ENCODE assay signal across 11 cellular contexts in the genomic region with DNA sequence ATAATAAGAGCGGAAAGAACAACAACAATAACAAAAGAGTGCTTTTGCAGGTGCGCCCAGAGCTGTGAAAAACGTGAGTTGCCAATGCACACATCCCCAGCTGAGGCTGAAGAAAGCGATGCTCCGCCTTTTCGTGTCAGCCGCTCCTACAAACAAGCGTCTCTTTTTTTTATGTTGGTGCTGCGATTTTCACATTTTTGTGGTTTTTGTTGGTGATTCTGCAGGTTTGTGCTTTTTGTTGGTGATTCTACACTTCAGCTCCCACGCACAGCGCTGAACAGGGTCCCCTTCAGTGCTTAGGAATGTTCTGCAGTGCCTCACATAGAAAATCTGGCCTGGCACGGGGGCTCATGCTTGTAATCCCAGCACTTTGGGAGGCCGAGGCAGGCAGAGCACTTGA. TPM values are rescaled to one million over a fixed set of nuclear protein-coding genes. Genes with fewer than 3 reads are reported as not detected.
DNase-seq lines count a peak whose midpoint lies in the region; ATAC-seq, FAIRE-seq and TF ChIP-seq lines count a peak whose summit lies in the region.
"Had no signal": no experiment of that assay in that cellular context is flagged by ENCODE, and none has a peak within 500 bp of the region (broad histone marks: within the 10 kb centered on the region; RNA-seq: fewer than 3 reads in every experiment).

No MANE protein-coding gene starts in this region.

- FAIRE-seq in H54 (lab: Jason Lieb, UNC) = no peak

- no peak for ATAC-seq in HG03432 (IDR thresholded peaks at IDR 0.05; ENCODE audit: unreplicated experiment)
- no peak for ATAC-seq in HG02981 (IDR thresholded peaks at IDR 0.05; ENCODE audit: unreplicated experiment)

- TF ChIP-seq POLR2A in H54 (IDR thresholded peaks at IDR 0.05; ENCODE audit: low read depth, low read length) = no peak

- peak; percentile 92 for DNase-seq in EH (ENCODE audit: low read depth)
- DNase-seq in RPMI7951 (ENCODE audit: low read depth) = peak; percentile 66
- peak; percentile 73 for DNase-seq in fibroblast of peridontal ligament (ENCODE audit: extremely low read depth)
- DNase-seq in renal cortical epithelial cell (ENCODE audit: low read depth) = peak; percentile 77
- no peak for DNase-seq in H54 (ENCODE audit: insufficient read length, low spot score)
- no peak for DNase-seq in activated CD4-positive, alpha-beta T cell treated with anti-CD3 and anti-CD28 coated beads for 4 hours
- DNase-seq: activated CD4-positive, alpha-beta T cell treated with anti-CD3 and anti-CD28 coated beads, Interleukin-2, amount 50 U/mL, for 4 hours; DMS 273 treated with DMSO at 0.1 percent for 48 hours; effector memory CD4-positive, alpha-beta T cell had no signal

RNA-seq across cellular contexts. Expression of gene SBK3, which starts 7.3 kb away (rescaled TPM):
- 0.24 TPM in 1 of 2 replicates, not detected in the other for total RNA-seq in RPMI7951 (2014; rRNA removed; shearing (Covaris generic))
- total RNA-seq in renal cortical epithelial cell = not detected in 2 replicates

RNA-seq across cellular contexts. Expression of gene SBK2, which starts 15.7 kb away (rescaled TPM):
- total RNA-seq in RPMI7951 (2014; rRNA removed; shearing (Covaris generic)) = not detected in 2 replicates
- 2.1 TPM in 1 of 2 replicates, not detected in the other for total RNA-seq in renal cortical epithelial cell

RNA-seq across cellular contexts. Expression of gene ZNF579, which starts 28.0 kb away (rescaled TPM):
- total RNA-seq in RPMI7951 (2014; rRNA removed; shearing (Covaris generic)) = 1.3 and 2.4 TPM in 2 replicates
- total RNA-seq in renal cortical epithelial cell = 3.1 and 12.4 TPM in 2 replicates

RNA-seq across cellular contexts. Expression of gene FIZ1, which starts 46.7 kb away (rescaled TPM):
- total RNA-seq in RPMI7951 (2014; rRNA removed; shearing (Covaris generic)) = 2.4 and 3.0 TPM in 2 replicates
- total RNA-seq in renal cortical epithelial cell = 4.2 and 7.4 TPM in 2 replicates

RNA-seq across cellular contexts. Expression of gene ZNF524, which starts 47.5 kb away (rescaled TPM):
- 14.7 and 16.9 TPM in 2 replicates for total RNA-seq in RPMI7951 (2014; rRNA removed; shearing (Covaris generic))
- 8.3 and 9.3 TPM in 2 replicates for total RNA-seq in renal cortical epithelial cell

Comparison
In these comparisons a context has a peak if more than half of its experiments do, and no peak if none do; other contexts are left out.
1. DNase-seq: peak in EH (single experiment), RPMI7951 (single experiment), fibroblast of peridontal ligament (single experiment) and renal cortical epithelial cell (single experiment); none in H54 (single experiment) and activated CD4-positive, alpha-beta T cell treated with anti-CD3 and anti-CD28 coated beads for 4 hours (0 of 2).